ENCODE assay signal across 17 cellular contexts in genomic region chr1:116448785-116449385, GRCh38.
DNase-seq lines count a peak whose midpoint lies in the region; ATAC-seq and TF ChIP-seq lines count a peak whose summit lies in the region.
"Had no signal": no experiment of that assay in that cellular context is flagged by ENCODE, and none has a peak within 500 bp of the region (broad histone marks: within the 10 kb centered on the region; RNA-seq: fewer than 3 reads in every experiment).

No MANE protein-coding gene starts in this region.

- no peaks in the 10 kb centered on the region for H3K9me3 ChIP-seq in adipocyte (ENCODE audit: control insufficient read depth, low read length)
- H3K9me3 ChIP-seq in transverse colon = no peaks in the 10 kb centered on the region
- H3K9me3 ChIP-seq: pancreas, spleen, upper lobe of right lung had no signal

- no peak for TF ChIP-seq EP300 in transverse colon (IDR thresholded peaks at IDR 0.05; ENCODE audit: low read depth)

- DNase-seq in NCI-H2196 (lab: John Stamatoyannopoulos, UW; ENCODE audit: unreplicated experiment) (peak; percentile 9), NCI-H2196 treated with DMSO at 0.1 percent for 48 hours (lab: John Stamatoyannopoulos, UW; ENCODE audit: unreplicated experiment) (no peak), adipocyte (ENCODE audit: low read depth) (peak; percentile 76), fibroblast of the conjunctiva (ENCODE audit: low read depth) (peak; percentile 9), NCI-H2029 treated with DMSO at 0.1 percent for 48 hours (lab: John Stamatoyannopoulos, UW) (no peak), transverse colon (no peak)
- DNase-seq in stimulated activated CD4-positive, alpha-beta T cell treated with anti-CD3 and anti-CD28 coated beads, Interleukin-4, amount 100 ng/mL, for 1 hour = no peak
- DNase-seq: activated CD4-positive, alpha-beta T cell treated with anti-CD3 and anti-CD28 coated beads for 36 hours; activated naive CD4-positive, alpha-beta T cell treated with Interleukin-2 at 50 U/mL for 16 hours; NCI-H1436; NCI-H510A treated with DMSO at 0.1 percent for 48 hours; pancreas; spleen; T-helper 9 cell; upper lobe of right lung had no signal

- H3K36me3 ChIP-seq in adipocyte (ENCODE audit: control insufficient read depth, insufficient read depth, low read length, severe bottlenecking) (no peaks in the 10 kb centered on the region), transverse colon (no peaks in the 10 kb centered on the region)
- H3K36me3 ChIP-seq: pancreas, spleen, upper lobe of right lung had no signal

- H3K4me1 ChIP-seq in adipocyte (ENCODE audit: control insufficient read depth, insufficient read depth, low read length) (peaks cover 20% of the 10 kb centered on the region), transverse colon (no peaks in the 10 kb centered on the region)
- H3K4me1 ChIP-seq: pancreas, spleen, upper lobe of right lung had no signal

- H3K27ac ChIP-seq in transverse colon = no peak overlapping the region
- H3K27ac ChIP-seq: pancreas, spleen, upper lobe of right lung had no signal

- no peak for ATAC-seq in GM19324 (IDR thresholded peaks at IDR 0.05; ENCODE audit: low FRiP score, unreplicated experiment)
- ATAC-seq: activated CD4-positive, alpha-beta T cell treated with anti-CD3 and anti-CD28 coated beads for 36 hours; stimulated activated memory B cell treated with anti-CD40 and anti-IgM and Interleukin-4, amounts not matched to agents 10 μg/mL and 1 μg/mL and 100 μg/mL, for 72 hours had no signal

- WGBS in transverse colon (ENCODE audit: low coverage in 1 of 2), 2 donors = 60% methylated on average over 7 of the region's 7 CpGs; no CpG with 5 or more reads in 1 of the 2 donors

- peaks cover 21% of the 10 kb centered on the region for H3K27me3 ChIP-seq in adipocyte (replicated peaks; ENCODE audit: control insufficient read depth, insufficient read depth, low read length)
- H3K27me3 ChIP-seq in transverse colon = no peaks in the 10 kb centered on the region
- H3K27me3 ChIP-seq: pancreas, upper lobe of right lung had no signal

- TF ChIP-seq CTCF in transverse colon (IDR thresholded peaks at IDR 0.05) = no peak

- H3K9ac ChIP-seq in adipocyte (ENCODE audit: low read length) = no peak overlapping the region

- intact Hi-C loops in transverse colon (cut with DNase I; ENCODE audit: low total_unique reads) = no loop called here

- no peak for TF ChIP-seq POLR2A in transverse colon (IDR thresholded peaks at IDR 0.05)

- in situ Hi-C loops in transverse colon (cut with MboI; ENCODE audit: low pct_ligation_motif_present in 1 of 4, low pct_unique_long_range_greater_than_20kb in 1 of 4, low sequenced_read_pairs in 3 of 4) = no loop called here

- H3K4me3 ChIP-seq in adipocyte (ENCODE audit: low read length) (no peak overlapping the region), transverse colon (no peak overlapping the region)
- H3K4me3 ChIP-seq: pancreas, spleen, upper lobe of right lung had no signal

Comparison
In these comparisons a context has a peak if more than half of its experiments do, and no peak if none do; other contexts are left out.
1. DNase-seq: peak in NCI-H2196 (single experiment), adipocyte (single experiment) and fibroblast of the conjunctiva (single experiment); none in NCI-H2196 treated with DMSO at 0.1 percent for 48 hours (single experiment), NCI-H2029 treated with DMSO at 0.1 percent for 48 hours (single experiment), stimulated activated CD4-positive, alpha-beta T cell treated with anti-CD3 and anti-CD28 coated beads, Interleukin-4, amount 100 ng/mL, for 1 hour (single experiment) and transverse colon (single experiment).